8 cellular contexts compared by ENCODE assay signal in genomic region chr9:121074370-121075250, GRCh38. TPM values are rescaled to one million over a fixed set of nuclear protein-coding genes. Genes with fewer than 3 reads are reported as not detected.
DNase-seq lines count a peak whose midpoint lies in the region; ATAC-seq and TF ChIP-seq lines count a peak whose summit lies in the region.

A gene with protein sequence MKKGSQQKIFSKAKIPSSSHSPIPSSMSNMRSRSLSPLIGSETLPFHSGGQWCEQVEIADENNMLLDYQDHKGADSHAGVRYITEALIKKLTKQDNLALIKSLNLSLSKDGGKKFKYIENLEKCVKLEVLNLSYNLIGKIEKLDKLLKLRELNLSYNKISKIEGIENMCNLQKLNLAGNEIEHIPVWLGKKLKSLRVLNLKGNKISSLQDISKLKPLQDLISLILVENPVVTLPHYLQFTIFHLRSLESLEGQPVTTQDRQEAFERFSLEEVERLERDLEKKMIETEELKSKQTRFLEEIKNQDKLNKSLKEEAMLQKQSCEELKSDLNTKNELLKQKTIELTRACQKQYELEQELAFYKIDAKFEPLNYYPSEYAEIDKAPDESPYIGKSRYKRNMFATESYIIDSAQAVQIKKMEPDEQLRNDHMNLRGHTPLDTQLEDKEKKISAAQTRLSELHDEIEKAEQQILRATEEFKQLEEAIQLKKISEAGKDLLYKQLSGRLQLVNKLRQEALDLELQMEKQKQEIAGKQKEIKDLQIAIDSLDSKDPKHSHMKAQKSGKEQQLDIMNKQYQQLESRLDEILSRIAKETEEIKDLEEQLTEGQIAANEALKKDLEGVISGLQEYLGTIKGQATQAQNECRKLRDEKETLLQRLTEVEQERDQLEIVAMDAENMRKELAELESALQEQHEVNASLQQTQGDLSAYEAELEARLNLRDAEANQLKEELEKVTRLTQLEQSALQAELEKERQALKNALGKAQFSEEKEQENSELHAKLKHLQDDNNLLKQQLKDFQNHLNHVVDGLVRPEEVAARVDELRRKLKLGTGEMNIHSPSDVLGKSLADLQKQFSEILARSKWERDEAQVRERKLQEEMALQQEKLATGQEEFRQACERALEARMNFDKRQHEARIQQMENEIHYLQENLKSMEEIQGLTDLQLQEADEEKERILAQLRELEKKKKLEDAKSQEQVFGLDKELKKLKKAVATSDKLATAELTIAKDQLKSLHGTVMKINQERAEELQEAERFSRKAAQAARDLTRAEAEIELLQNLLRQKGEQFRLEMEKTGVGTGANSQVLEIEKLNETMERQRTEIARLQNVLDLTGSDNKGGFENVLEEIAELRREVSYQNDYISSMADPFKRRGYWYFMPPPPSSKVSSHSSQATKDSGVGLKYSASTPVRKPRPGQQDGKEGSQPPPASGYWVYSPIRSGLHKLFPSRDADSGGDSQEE (N-terminal part only) (plus strand): TSS chr9:121074955. CDS start chr9:121088327, 13,372 bp downstream.

- no peak for TF ChIP-seq POLR2A in Peyer's patch (IDR thresholded peaks at IDR 0.05)

- H3K9me3 Mint-ChIP-seq in activated T-cell treated with anti-CD3 and anti-CD28 coated beads, Interleukin-2, amount 50 U/mL, for 4 hours, result no peaks in the 10 kb centered on the region

- H3K4me1 ChIP-seq in Karpas-422 (ENCODE audit: low read length), result peaks cover 58% of the 10 kb centered on the region
- H3K4me1 ChIP-seq in Peyer's patch, result peaks cover 0 to 9% (median 2%) of the 10 kb centered on the region in 4 donors
- H3K4me1 ChIP-seq in esophagus (ENCODE audit: control insufficient read depth in 2 of 2, insufficient read depth in 2 of 2, low read length in 1 of 2), result peaks cover 0 to 5% of the 10 kb centered on the region in 2 donors
- peaks cover 0 to 10% of the 10 kb centered on the region in 2 donors for H3K4me1 ChIP-seq in muscle layer of duodenum (ENCODE audit: control insufficient read depth in 1 of 2, insufficient read depth in 2 of 2, low read length in 2 of 2)

- peak within 1 kb of the TSS; percentile 99 for H3K4me3 Mint-ChIP-seq in activated T-cell treated with anti-CD3 and anti-CD28 coated beads, Interleukin-2, amount 50 U/mL, for 4 hours

- no peaks in the 10 kb centered on the region for H3K36me3 Mint-ChIP-seq in activated T-cell treated with anti-CD3 and anti-CD28 coated beads, Interleukin-2, amount 50 U/mL, for 4 hours (ENCODE audit: insufficient read depth)

- peak within 1 kb of the TSS; percentile 86 for H2AFZ ChIP-seq in Karpas-422 (ENCODE audit: low read length)

- H3K4me1 Mint-ChIP-seq in activated T-cell treated with anti-CD3 and anti-CD28 coated beads, Interleukin-2, amount 50 U/mL, for 4 hours (ENCODE audit: low read depth), result peaks cover 56% of the 10 kb centered on the region

- no peaks in the 10 kb centered on the region for H3K9me2 ChIP-seq in Karpas-422 (replicated peaks; ENCODE audit: insufficient read depth, low read length)

- H3K4me2 ChIP-seq in Karpas-422 (ENCODE audit: low read depth, low read length, poor library complexity, severe bottlenecking), result peak within 1 kb of the TSS; percentile 86

- H3K79me2 ChIP-seq in Karpas-422 (ENCODE audit: low read length), result peaks cover 60% of the 10 kb centered on the region

- H3K27ac ChIP-seq in Karpas-422 (ENCODE audit: low read length) (peak within 1 kb of the TSS; percentile 100), Peyer's patch (peak within 1 kb of the TSS; percentile 73 to 91 (median 80)), esophagus (ENCODE audit: low read depth in 2 of 2, low read length in 1 of 2) (peak within 1 kb of the TSS; percentile 83 to 95), muscle layer of duodenum (ENCODE audit: low read length) (peak within 1 kb of the TSS; percentile 83)

- WGBS in esophagus, 2 donors, result 1% methylated on average over 85 of the region's 85 CpGs

- DNase-seq in DMS79 (lab: John Stamatoyannopoulos, UW) (peak; percentile 93), Karpas-422 (peak; percentile 98), Peyer's patch (peak; percentile 86 to 94 (median 91))
- peak; percentile 79 for DNase-seq in activated T-cell treated with anti-CD3 and anti-CD28 coated beads, Interleukin-2, amount 50 U/mL, for 4 hours
- peak; percentile 82 for DNase-seq in stimulated activated CD8-positive, alpha-beta memory T cell treated with anti-CD3 and anti-CD28 coated beads, Interleukin-7, amount 100 ng/mL, for 24 hours (ENCODE audit: low read depth)

- H3K9me3 ChIP-seq in Karpas-422 (ENCODE audit: low read length), result no peaks in the 10 kb centered on the region
- H3K9me3 ChIP-seq in Peyer's patch, result no peaks in the 10 kb centered on the region
- H3K9me3 ChIP-seq in esophagus (ENCODE audit: control insufficient read depth in 2 of 2, insufficient read depth in 1 of 2, low read depth in 1 of 2, low read length in 1 of 2), result no peaks in the 10 kb centered on the region
- H3K9me3 ChIP-seq in muscle layer of duodenum (ENCODE audit: control insufficient read depth in 1 of 2, low read length in 2 of 2), result no peaks in the 10 kb centered on the region

- H3K4me3 ChIP-seq in Karpas-422 (ENCODE audit: low read length) (peak within 1 kb of the TSS; percentile 95), Peyer's patch (peak within 1 kb of the TSS; percentile 61 to 87 (median 74)), esophagus (ENCODE audit: low read depth in 1 of 2, low read length in 2 of 2) (peak within 1 kb of the TSS; percentile 76 to 94), muscle layer of duodenum (ENCODE audit: low read depth in 1 of 2, low read length in 2 of 2) (peak within 1 kb of the TSS; percentile 78 to 90)

- H4K20me1 ChIP-seq in Karpas-422 (ENCODE audit: insufficient read depth, low read depth, low read length), result 0 out of 2 replicates have a peak, but pooled peaks cover 3% of the 10 kb centered on the region

- peak within 1 kb of the TSS; percentile 100 for H3K9ac ChIP-seq in Karpas-422 (ENCODE audit: low read length)

- H3K36me3 ChIP-seq in Karpas-422 (ENCODE audit: insufficient read depth, low read length), result peaks cover under 1% of the 10 kb centered on the region; the same call in 1 of the 2 replicates
- H3K36me3 ChIP-seq in Peyer's patch, result no peaks in the 10 kb centered on the region
- H3K36me3 ChIP-seq in esophagus (ENCODE audit: control insufficient read depth in 2 of 2, insufficient read depth in 2 of 2, low read length in 1 of 2), result no peaks in the 10 kb centered on the region
- H3K36me3 ChIP-seq in muscle layer of duodenum (ENCODE audit: control insufficient read depth in 1 of 2, insufficient read depth in 2 of 2, low read length in 2 of 2), result no peaks in the 10 kb centered on the region

- ATAC-seq in GM21825 (IDR thresholded peaks at IDR 0.05; ENCODE audit: unreplicated experiment), result peak; percentile 66
- ATAC-seq in activated T-cell treated with anti-CD3 and anti-CD28 coated beads, Interleukin-2, amount 50 U/mL, for 4 hours, result peak; percentile 88 to 89

- TF ChIP-seq CTCF in Peyer's patch (IDR thresholded peaks at IDR 0.05), result no peak

- H3K27me3 ChIP-seq in Karpas-422 (ENCODE audit: low read length), result no peaks in the 10 kb centered on the region
- H3K27me3 ChIP-seq in Peyer's patch, result no peaks in the 10 kb centered on the region
- H3K27me3 ChIP-seq in esophagus (ENCODE audit: control insufficient read depth in 1 of 2, insufficient read depth in 2 of 2, low read length in 2 of 2), result no peaks in the 10 kb centered on the region
- H3K27me3 ChIP-seq in muscle layer of duodenum (ENCODE audit: low read depth, low read length), result no peaks in the 10 kb centered on the region

- no peaks in the 10 kb centered on the region for H3K27me3 Mint-ChIP-seq in activated T-cell treated with anti-CD3 and anti-CD28 coated beads, Interleukin-2, amount 50 U/mL, for 4 hours (ENCODE audit: low read depth)

RNA-seq across cellular contexts. Expression of the gene that starts here (rescaled TPM):
- total RNA-seq in Karpas-422 (2014; rRNA removed; shearing (Covaris generic); ENCODE audit: low replicate concordance), result 81.7 and 94.6 TPM in 2 replicates
- 100 to 1,000 TPM in 1 of 4 donors, 10 to 100 TPM in 2, 1 to 10 TPM in 1; 5.1 to 113 (median 13.7) TPM for total RNA-seq in Peyer's patch
- 10 to 100 TPM; 45.4 to 48.6 (median 46.5) TPM for total RNA-seq in activated T-cell treated with anti-CD3 and anti-CD28 coated beads, Interleukin-2, amount 50 U/mL, for 4 hours
- 1 to 10 TPM; 4.0 to 5.5 TPM for polyA plus RNA-seq in esophagus

Comparison
In these comparisons a context has a peak if more than half of its experiments do, and no peak if none do; other contexts are left out.
1. Peak in every context shown above with its lines: DNase-seq, ATAC-seq, H3K4me3 ChIP-seq and H3K27ac ChIP-seq.